In the genomic region with DNA sequence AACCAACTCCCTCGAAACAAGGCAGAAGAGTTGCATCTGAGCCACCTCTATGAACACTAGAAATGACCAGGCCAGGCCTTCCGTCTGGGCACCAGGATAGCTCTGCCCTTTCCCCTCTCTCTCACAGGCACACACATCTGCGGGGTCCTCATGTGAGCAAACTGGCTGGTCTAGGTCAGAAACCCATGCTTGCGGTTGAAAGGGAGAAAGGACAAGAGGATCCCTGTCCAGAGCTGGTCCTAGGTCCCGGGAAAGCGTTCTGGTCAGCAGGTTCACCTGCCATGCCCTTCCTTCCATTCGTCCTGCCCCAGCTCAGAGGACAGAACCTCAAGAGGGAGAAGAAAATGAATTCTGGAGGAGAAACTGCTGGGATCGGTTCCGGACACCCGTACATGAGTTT, we compare ENCODE assay signal across 1 cellular context.
TF ChIP-seq lines count a peak whose summit lies in the region.

No MANE protein-coding gene starts in this region.

TF ChIP-seq in GM12878, 131 proteins besides CTCF, POLR2A, EP300 and RAD21 (continued from another document):
- TF ChIP-seq RCOR1 (conservative IDR thresholded peaks at IDR 0.05; ENCODE audit: low read depth, low read length) (no peak), ZNF622 (IDR thresholded peaks at IDR 0.05) (no peak), MYB (IDR thresholded peaks at IDR 0.05; ENCODE audit: borderline replicate concordance, low read depth, low read length) (no peak), SMAD1 (IDR thresholded peaks at IDR 0.05; ENCODE audit: low read depth, partially characterized antibody) (no peak), ZNF217 (IDR thresholded peaks at IDR 0.05) (no peak), HDAC2 (IDR thresholded peaks at IDR 0.05) (no peak), EGR1 (IDR thresholded peaks at IDR 0.05; ENCODE audit: borderline replicate concordance in 1 of 2, low read depth in 2 of 2, low read length in 2 of 2) (no peak), IKZF2 (IDR thresholded peaks at IDR 0.05) (no peak), NRF1 (conservative IDR thresholded peaks at IDR 0.05; ENCODE audit: low read depth, low read length) (no peak), TBL1XR1 (IDR thresholded peaks at IDR 0.05; ENCODE audit: low read depth, low read length) (no peak), POLR2AphosphoS5 (IDR thresholded peaks at IDR 0.05; ENCODE audit: low read length) (no peak), POU2F2 (IDR thresholded peaks at IDR 0.05; ENCODE audit: borderline replicate concordance, low read depth, low read length) (no peak), CBX3 (IDR thresholded peaks at IDR 0.05; ENCODE audit: borderline replicate concordance, low read depth) (no peak), ZBED1 (IDR thresholded peaks at IDR 0.05; ENCODE audit: borderline replicate concordance) (no peak)
- TF ChIP-seq, protein P1, sequence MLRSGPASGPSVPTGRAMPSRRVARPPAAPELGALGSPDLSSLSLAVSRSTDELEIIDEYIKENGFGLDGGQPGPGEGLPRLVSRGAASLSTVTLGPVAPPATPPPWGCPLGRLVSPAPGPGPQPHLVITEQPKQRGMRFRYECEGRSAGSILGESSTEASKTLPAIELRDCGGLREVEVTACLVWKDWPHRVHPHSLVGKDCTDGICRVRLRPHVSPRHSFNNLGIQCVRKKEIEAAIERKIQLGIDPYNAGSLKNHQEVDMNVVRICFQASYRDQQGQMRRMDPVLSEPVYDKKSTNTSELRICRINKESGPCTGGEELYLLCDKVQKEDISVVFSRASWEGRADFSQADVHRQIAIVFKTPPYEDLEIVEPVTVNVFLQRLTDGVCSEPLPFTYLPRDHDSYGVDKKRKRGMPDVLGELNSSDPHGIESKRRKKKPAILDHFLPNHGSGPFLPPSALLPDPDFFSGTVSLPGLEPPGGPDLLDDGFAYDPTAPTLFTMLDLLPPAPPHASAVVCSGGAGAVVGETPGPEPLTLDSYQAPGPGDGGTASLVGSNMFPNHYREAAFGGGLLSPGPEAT (IDR thresholded peaks at IDR 0.05; ENCODE audit: low read depth) = no peak
- TF ChIP-seq, protein P2, sequence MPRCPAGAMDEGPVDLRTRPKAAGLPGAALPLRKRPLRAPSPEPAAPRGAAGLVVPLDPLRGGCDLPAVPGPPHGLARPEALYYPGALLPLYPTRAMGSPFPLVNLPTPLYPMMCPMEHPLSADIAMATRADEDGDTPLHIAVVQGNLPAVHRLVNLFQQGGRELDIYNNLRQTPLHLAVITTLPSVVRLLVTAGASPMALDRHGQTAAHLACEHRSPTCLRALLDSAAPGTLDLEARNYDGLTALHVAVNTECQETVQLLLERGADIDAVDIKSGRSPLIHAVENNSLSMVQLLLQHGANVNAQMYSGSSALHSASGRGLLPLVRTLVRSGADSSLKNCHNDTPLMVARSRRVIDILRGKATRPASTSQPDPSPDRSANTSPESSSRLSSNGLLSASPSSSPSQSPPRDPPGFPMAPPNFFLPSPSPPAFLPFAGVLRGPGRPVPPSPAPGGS (IDR thresholded peaks at IDR 0.05; ENCODE audit: borderline replicate concordance, insufficient read depth, low read depth, low read length, poor library complexity, severe bottlenecking) = no peak
- TF ChIP-seq, protein P3, sequence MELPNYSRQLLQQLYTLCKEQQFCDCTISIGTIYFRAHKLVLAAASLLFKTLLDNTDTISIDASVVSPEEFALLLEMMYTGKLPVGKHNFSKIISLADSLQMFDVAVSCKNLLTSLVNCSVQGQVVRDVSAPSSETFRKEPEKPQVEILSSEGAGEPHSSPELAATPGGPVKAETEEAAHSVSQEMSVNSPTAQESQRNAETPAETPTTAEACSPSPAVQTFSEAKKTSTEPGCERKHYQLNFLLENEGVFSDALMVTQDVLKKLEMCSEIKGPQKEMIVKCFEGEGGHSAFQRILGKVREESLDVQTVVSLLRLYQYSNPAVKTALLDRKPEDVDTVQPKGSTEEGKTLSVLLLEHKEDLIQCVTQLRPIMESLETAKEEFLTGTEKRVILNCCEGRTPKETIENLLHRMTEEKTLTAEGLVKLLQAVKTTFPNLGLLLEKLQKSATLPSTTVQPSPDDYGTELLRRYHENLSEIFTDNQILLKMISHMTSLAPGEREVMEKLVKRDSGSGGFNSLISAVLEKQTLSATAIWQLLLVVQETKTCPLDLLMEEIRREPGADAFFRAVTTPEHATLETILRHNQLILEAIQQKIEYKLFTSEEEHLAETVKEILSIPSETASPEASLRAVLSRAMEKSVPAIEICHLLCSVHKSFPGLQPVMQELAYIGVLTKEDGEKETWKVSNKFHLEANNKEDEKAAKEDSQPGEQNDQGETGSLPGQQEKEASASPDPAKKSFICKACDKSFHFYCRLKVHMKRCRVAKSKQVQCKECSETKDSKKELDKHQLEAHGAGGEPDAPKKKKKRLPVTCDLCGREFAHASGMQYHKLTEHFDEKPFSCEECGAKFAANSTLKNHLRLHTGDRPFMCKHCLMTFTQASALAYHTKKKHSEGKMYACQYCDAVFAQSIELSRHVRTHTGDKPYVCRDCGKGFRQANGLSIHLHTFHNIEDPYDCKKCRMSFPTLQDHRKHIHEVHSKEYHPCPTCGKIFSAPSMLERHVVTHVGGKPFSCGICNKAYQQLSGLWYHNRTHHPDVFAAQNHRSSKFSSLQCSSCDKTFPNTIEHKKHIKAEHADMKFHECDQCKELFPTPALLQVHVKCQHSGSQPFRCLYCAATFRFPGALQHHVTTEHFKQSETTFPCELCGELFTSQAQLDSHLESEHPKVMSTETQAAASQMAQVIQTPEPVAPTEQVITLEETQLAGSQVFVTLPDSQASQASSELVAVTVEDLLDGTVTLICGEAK (IDR thresholded peaks at IDR 0.05; ENCODE audit: borderline replicate concordance) = no peak
